Comparison of ENCODE assay signal across 29 cellular contexts in genomic region chr16:2232094-2232990, GRCh38. TPM values are rescaled to one million over a fixed set of nuclear protein-coding genes. Genes with fewer than 3 reads are reported as not detected.
"Had no signal": no experiment of that assay in that cellular context is flagged by ENCODE, and none has a peak within 500 bp of the region (broad histone marks: within the 10 kb centered on the region; RNA-seq: fewer than 3 reads in every experiment).

No MANE protein-coding gene starts in this region.

- H2AFZ ChIP-seq: neural progenitor cell had no signal

- H3K9ac ChIP-seq: neural progenitor cell had no signal

- H3K27ac Mint-ChIP-seq: endodermal cell; mesothelial cell of epicardium; naive thymus-derived CD4-positive, alpha-beta T cell; nephron; neural progenitor cell; type B pancreatic cell had no signal

- H3K36me3 Mint-ChIP-seq: type B pancreatic cell had no signal

- H3K9me3 Mint-ChIP-seq: endodermal cell; mesothelial cell of epicardium; naive thymus-derived CD4-positive, alpha-beta T cell; nephron; neural progenitor cell; type B pancreatic cell had no signal

- H3K27me3 Mint-ChIP-seq: naive thymus-derived CD4-positive, alpha-beta T cell had no signal

- H3K36me3 ChIP-seq: neural progenitor cell had no signal

- H3K4me1 Mint-ChIP-seq: endodermal cell, mesothelial cell of epicardium, nephron, neural progenitor cell had no signal

- H3K9me3 ChIP-seq: gastrocnemius medialis, left lung, mucosa of descending colon, prostate gland, right atrium auricular region, sigmoid colon, stomach, tibial artery had no signal

- DNase-seq: dorsolateral prefrontal cortex; effector CD4-positive, alpha-beta T cell; endodermal cell; foreskin fibroblast; gastrocnemius medialis; head of caudate nucleus; left cardiac atrium; left lung; mesenchymal stem cell; mucosa of descending colon; naive thymus-derived CD4-positive, alpha-beta T cell; nucleus accumbens; sigmoid colon; stimulated activated CD4-positive, alpha-beta T cell treated with anti-CD3 and anti-CD28 coated beads, Interleukin-1b, Interleukin-23, amount 100 ng/mL, for 48 hours; stimulated activated CD4-positive, alpha-beta T cell treated with anti-CD3 and anti-CD28 coated beads, Interleukin-4, amount 100 ng/mL, for 1 hour; stimulated activated CD8-positive, alpha-beta memory T cell treated with anti-CD3 and anti-CD28 coated beads, Interleukin-4, amount 100 ng/mL, for 48 hours; stimulated activated naive CD4-positive, alpha-beta T cell; stomach; tibial artery had no signal

- ATAC-seq: gastrocnemius medialis; left cardiac atrium; left lung; mucosa of descending colon; naive thymus-derived CD4-positive, alpha-beta T cell had no signal

- H3K4me2 ChIP-seq: neural progenitor cell had no signal

- H3K27ac ChIP-seq: dorsolateral prefrontal cortex, epithelial cell of prostate, gastrocnemius medialis, left lung, neural progenitor cell, prostate gland, right atrium auricular region, sigmoid colon, stomach, tibial artery had no signal

- H3K27me3 ChIP-seq: dorsolateral prefrontal cortex, right atrium auricular region had no signal

- H3K4me3 Mint-ChIP-seq: endodermal cell; mesothelial cell of epicardium; naive thymus-derived CD4-positive, alpha-beta T cell; nephron; neural progenitor cell; type B pancreatic cell had no signal

- H3K4me3 ChIP-seq: dorsolateral prefrontal cortex, gastrocnemius medialis, left lung, mucosa of descending colon, neural progenitor cell, prostate gland, right atrium auricular region, sigmoid colon, skin epidermis, stomach, tibial artery had no signal

- FAIRE-seq: colon, keratinocyte had no signal

RNA-seq across cellular contexts. Expression of gene DNASE1L2, which starts 3.9 kb away (rescaled TPM):
- total RNA-seq: stomach had no signal
- polyA plus RNA-seq: naive thymus-derived CD4-positive, alpha-beta T cell had no signal
